Comparison of ENCODE assay signal across 8 cellular contexts in genomic region chr9:35814841-35815543, GRCh38. TPM values are rescaled to one million over a fixed set of nuclear protein-coding genes. Genes with fewer than 3 reads are reported as not detected.
DNase-seq lines count a peak whose midpoint lies in the region; TF ChIP-seq lines count a peak whose summit lies in the region.

Gene HINT2 (minus strand): TSS chr9:35815042. CDS start chr9:35814979, 63 bp downstream.

- TF ChIP-seq CTCF in GM20000 (IDR thresholded peaks at IDR 0.05; ENCODE audit: extremely low read depth, missing control alignments): no peak

- CTCF ChIA-PET in activated CD8-positive, alpha-beta memory T cell treated with anti-CD3 and anti-CD28 coated beads for 36 hours (lab: Charles Lee): no interaction called here

- POLR2A ChIA-PET in activated CD8-positive, alpha-beta memory T cell treated with anti-CD3 and anti-CD28 coated beads for 36 hours (lab: Charles Lee): interaction anchor here (0.7 to 1.1 kb wide), 3 partner anchors 16 to 157 kb away, joined by 3 to 4 read pairs (median 3); partner anchors contain the start of genes CCDC107 and RMRP

- DNase-seq in CMK (ENCODE audit: low read depth) (peak; percentile 94), GM20000 (ENCODE audit: low spot score) (peak; percentile 96), HT-29 (ENCODE audit: low spot score) (peak; percentile 98), NOMO-1 (lab: John Stamatoyannopoulos, UW; ENCODE audit: unreplicated experiment in 2 of 2) (peak; percentile 98 to 100), lung microvascular endothelial cell (ENCODE audit: low read depth in 2 of 2) (peak; percentile 98 to 99)
- peak; percentile 93 for DNase-seq in effector CD8-positive, alpha-beta T cell (lab: John Stamatoyannopoulos, UW)
- DNase-seq in stimulated activated CD4-positive, alpha-beta T cell treated with anti-CD3 and anti-CD28 coated beads, TNF-alpha, amount 100 ng/mL, for 48 hours (ENCODE audit: low read depth in 3 of 3): peak; percentile 93 to 97 (median 95)

RNA-seq across cellular contexts. Expression of gene HINT2, which starts in this region (rescaled TPM):
- 91.2 and 98.7 TPM in 2 replicates for total RNA-seq in HT-29 (2014; rRNA removed; shearing (Covaris generic))
- 10 to 100 TPM; 67.7 to 70.8 TPM for total RNA-seq in activated CD8-positive, alpha-beta memory T cell treated with anti-CD3 and anti-CD28 coated beads for 36 hours
- total RNA-seq in lung microvascular endothelial cell: 2.6 and 10.7 TPM in 2 replicates

Comparison
In these comparisons a context has a peak if more than half of its experiments do, and no peak if none do; other contexts are left out.
1. Peak in every context shown above with its lines: DNase-seq.